1 cellular context compared by ENCODE assay signal in genomic region chr3:169041677-169042171, GRCh38.
A peak's percentile ranks its signal among the peaks of the same experiment; 100 is the strongest.
TF ChIP-seq lines count a peak whose summit lies in the region.

No MANE protein-coding gene starts in this region.

TF ChIP-seq in SK-N-SH, 30 proteins besides CTCF, POLR2A, EP300 and RAD21 (continued from another document):
- TF ChIP-seq, protein P1, sequence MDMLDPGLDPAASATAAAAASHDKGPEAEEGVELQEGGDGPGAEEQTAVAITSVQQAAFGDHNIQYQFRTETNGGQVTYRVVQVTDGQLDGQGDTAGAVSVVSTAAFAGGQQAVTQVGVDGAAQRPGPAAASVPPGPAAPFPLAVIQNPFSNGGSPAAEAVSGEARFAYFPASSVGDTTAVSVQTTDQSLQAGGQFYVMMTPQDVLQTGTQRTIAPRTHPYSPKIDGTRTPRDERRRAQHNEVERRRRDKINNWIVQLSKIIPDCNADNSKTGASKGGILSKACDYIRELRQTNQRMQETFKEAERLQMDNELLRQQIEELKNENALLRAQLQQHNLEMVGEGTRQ (IDR thresholded peaks at IDR 0.05; ENCODE audit: borderline replicate concordance, low read depth, low read length), result no peak
- no peak for TF ChIP-seq SIN3A (IDR thresholded peaks at IDR 0.05; ENCODE audit: borderline replicate concordance, low read depth, low read length)
- TF ChIP-seq TEAD4 (IDR thresholded peaks at IDR 0.05; ENCODE audit: borderline replicate concordance, insufficient read depth), result no peak
- TF ChIP-seq NRF1 (IDR thresholded peaks at IDR 0.05; ENCODE audit: low read depth, low read length), result no peak
- no peak for TF ChIP-seq MEF2A (IDR thresholded peaks at IDR 0.05; ENCODE audit: borderline replicate concordance, low read depth)
- no peak for TF ChIP-seq GATA2 (CRISPR knock-in tag; IDR thresholded peaks at IDR 0.05)
- peak; percentile 26 for TF ChIP-seq SMC3 (IDR thresholded peaks at IDR 0.05; ENCODE audit: low read depth, low read length)
- no peak for TF ChIP-seq GABPA (IDR thresholded peaks at IDR 0.05; ENCODE audit: low read depth)
- TF ChIP-seq EZH2phosphoT487 (IDR thresholded peaks at IDR 0.05; ENCODE audit: borderline replicate concordance, low read depth), result no peak
- no peak for TF ChIP-seq POLR2AphosphoS5 (IDR thresholded peaks at IDR 0.05; ENCODE audit: low read depth, low read length)
- no peak for TF ChIP-seq YY1 (IDR thresholded peaks at IDR 0.05; ENCODE audit: low read depth)
- TF ChIP-seq, protein P2, sequence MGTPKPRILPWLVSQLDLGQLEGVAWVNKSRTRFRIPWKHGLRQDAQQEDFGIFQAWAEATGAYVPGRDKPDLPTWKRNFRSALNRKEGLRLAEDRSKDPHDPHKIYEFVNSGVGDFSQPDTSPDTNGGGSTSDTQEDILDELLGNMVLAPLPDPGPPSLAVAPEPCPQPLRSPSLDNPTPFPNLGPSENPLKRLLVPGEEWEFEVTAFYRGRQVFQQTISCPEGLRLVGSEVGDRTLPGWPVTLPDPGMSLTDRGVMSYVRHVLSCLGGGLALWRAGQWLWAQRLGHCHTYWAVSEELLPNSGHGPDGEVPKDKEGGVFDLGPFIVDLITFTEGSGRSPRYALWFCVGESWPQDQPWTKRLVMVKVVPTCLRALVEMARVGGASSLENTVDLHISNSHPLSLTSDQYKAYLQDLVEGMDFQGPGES (IDR thresholded peaks at IDR 0.05; ENCODE audit: low read depth, low read length), result no peak
- TF ChIP-seq, protein P3, sequence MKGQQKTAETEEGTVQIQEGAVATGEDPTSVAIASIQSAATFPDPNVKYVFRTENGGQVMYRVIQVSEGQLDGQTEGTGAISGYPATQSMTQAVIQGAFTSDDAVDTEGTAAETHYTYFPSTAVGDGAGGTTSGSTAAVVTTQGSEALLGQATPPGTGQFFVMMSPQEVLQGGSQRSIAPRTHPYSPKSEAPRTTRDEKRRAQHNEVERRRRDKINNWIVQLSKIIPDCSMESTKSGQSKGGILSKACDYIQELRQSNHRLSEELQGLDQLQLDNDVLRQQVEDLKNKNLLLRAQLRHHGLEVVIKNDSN (IDR thresholded peaks at IDR 0.05; ENCODE audit: borderline replicate concordance, low read depth), result no peak
- no peak for TF ChIP-seq TCF12 (IDR thresholded peaks at IDR 0.05)
- TF ChIP-seq TAF1 (IDR thresholded peaks at IDR 0.05; ENCODE audit: borderline replicate concordance, low read depth, low read length), result no peak
TF ChIP-seq in SK-N-SH: peak in this region for 3.
